8 cellular contexts compared by ENCODE assay signal in the genomic region with DNA sequence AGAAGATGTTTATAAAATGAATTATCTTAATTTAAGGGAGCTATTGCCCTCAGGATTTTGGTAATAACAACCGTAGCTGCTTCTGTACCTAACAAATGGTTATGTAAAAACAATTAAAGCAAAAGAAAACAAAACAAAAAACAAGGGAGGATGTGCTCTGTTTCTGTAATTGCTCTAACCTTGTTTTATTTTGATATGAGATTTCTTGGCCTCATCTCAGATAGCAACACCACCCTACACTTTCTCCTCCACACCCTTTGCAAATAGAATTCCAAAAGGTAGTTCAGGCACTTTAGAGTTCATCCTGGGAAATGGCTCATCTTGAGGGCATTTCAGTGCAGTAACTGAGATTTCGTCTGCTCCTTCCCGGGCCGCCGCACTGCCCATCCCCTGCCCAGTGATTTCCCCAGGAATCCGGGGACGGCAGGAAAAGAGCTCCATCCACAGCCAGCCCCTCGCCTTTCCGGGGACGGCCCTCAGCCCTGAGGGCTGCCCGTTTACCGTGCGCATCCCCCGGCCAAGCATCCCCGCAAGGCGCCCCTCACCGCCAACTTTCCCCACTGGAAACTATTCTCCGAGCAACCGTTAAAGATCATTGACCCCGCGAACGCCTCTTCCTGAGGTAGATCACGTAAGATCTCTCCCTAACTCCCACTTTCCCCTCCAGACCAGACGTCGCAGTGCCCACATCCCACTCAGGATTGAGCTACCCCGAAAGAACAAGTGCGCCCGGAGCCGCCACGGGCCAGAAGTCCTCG. TPM values are rescaled to one million over a fixed set of nuclear protein-coding genes. Genes with fewer than 3 reads are reported as not detected.
DNase-seq lines count a peak whose midpoint lies in the region; ATAC-seq and TF ChIP-seq lines count a peak whose summit lies in the region.

No MANE protein-coding gene starts in this region.

- ATAC-seq in gastroesophageal sphincter (no peak), GM18502 (IDR thresholded peaks at IDR 0.05; ENCODE audit: poor library complexity, unreplicated experiment) (no peak)

- peak in 1 of 2 donors; percentile 18 for TF ChIP-seq POLR2A in gastroesophageal sphincter (IDR thresholded peaks at IDR 0.05)
- TF ChIP-seq POLR2A in ovary (IDR thresholded peaks at IDR 0.05) = no peak

- peaks cover 3 to 64% (median 17%) of the 10 kb centered on the region in 3 donors for H3K4me1 ChIP-seq in gastroesophageal sphincter
- peaks cover 6% of the 10 kb centered on the region for H3K4me1 ChIP-seq in ovary (ENCODE audit: insufficient read depth)

- TF ChIP-seq EP300 in gastroesophageal sphincter (IDR thresholded peaks at IDR 0.05) = no peak
- no peak for TF ChIP-seq EP300 in ovary (IDR thresholded peaks at IDR 0.05)

- peak overlapping the region; percentile 92 for H3K27ac Mint-ChIP-seq in activated naive CD4-positive, alpha-beta T cell treated with anti-CD3 and anti-CD28 coated beads, Interleukin-2, amount 50 U/mL, for 24 hours

- peak overlapping the region; percentile 97 to 100 (median 98) for H3K27ac ChIP-seq in gastroesophageal sphincter
- H3K27ac ChIP-seq in ovary = peak overlapping the region; percentile 90 to 94

- no peaks in the 10 kb centered on the region for H3K27me3 Mint-ChIP-seq in activated naive CD4-positive, alpha-beta T cell treated with anti-CD3 and anti-CD28 coated beads, Interleukin-2, amount 50 U/mL, for 24 hours

- H3K4me1 Mint-ChIP-seq in activated naive CD4-positive, alpha-beta T cell treated with anti-CD3 and anti-CD28 coated beads, Interleukin-2, amount 50 U/mL, for 24 hours = peaks cover 67% of the 10 kb centered on the region

- no peak for DNase-seq in activated naive CD4-positive, alpha-beta T cell treated with anti-CD3 and anti-CD28 coated beads, Interleukin-2, amount 50 U/mL, for 16 hours
- DNase-seq in ovary = peak; percentile 29 to 55 (median 37)
- DNase-seq in RKO (ENCODE audit: low spot score) = no peak
- DNase-seq in GOT3 (lab: John Stamatoyannopoulos, UW) = no peak

- no peak for TF ChIP-seq CTCF in WI38 (IDR thresholded peaks at IDR 0.05; ENCODE audit: low read depth, low read length)
- no peak for TF ChIP-seq CTCF in gastroesophageal sphincter (IDR thresholded peaks at IDR 0.05)
- TF ChIP-seq CTCF in ovary (IDR thresholded peaks at IDR 0.05) = no peak

- H3K27me3 ChIP-seq in gastroesophageal sphincter (no peaks in the 10 kb centered on the region), ovary (no peaks in the 10 kb centered on the region)

- H3K4me3 ChIP-seq in WI38 (ENCODE audit: low read depth, low read length) (peak overlapping the region; percentile 92), gastroesophageal sphincter (peak overlapping the region; percentile 79 to 93), ovary (peak overlapping the region; percentile 90)

- WGBS in gastroesophageal sphincter (ENCODE audit: low coverage in 1 of 2), 2 donors = 1% methylated on average over 9 to 15 of the region's 31 CpGs
- WGBS in ovary, 3 donors = 0 to 1% (median 1%) methylated on average over 31 of the region's 31 CpGs

- peaks cover 2% of the 10 kb centered on the region for H3K36me3 Mint-ChIP-seq in activated naive CD4-positive, alpha-beta T cell treated with anti-CD3 and anti-CD28 coated beads, Interleukin-2, amount 50 U/mL, for 24 hours

- H3K9me3 ChIP-seq in gastroesophageal sphincter (no peaks in the 10 kb centered on the region), ovary (no peaks in the 10 kb centered on the region)

- H3K4me3 Mint-ChIP-seq in activated naive CD4-positive, alpha-beta T cell treated with anti-CD3 and anti-CD28 coated beads, Interleukin-2, amount 50 U/mL, for 24 hours = peak overlapping the region; percentile 95

- no peaks in the 10 kb centered on the region for H3K9me3 Mint-ChIP-seq in activated naive CD4-positive, alpha-beta T cell treated with anti-CD3 and anti-CD28 coated beads, Interleukin-2, amount 50 U/mL, for 24 hours

- H3K36me3 ChIP-seq in gastroesophageal sphincter (no peaks in the 10 kb centered on the region), ovary (no peaks in the 10 kb centered on the region)

- intact Hi-C loops in ovary (cut with DNase I) = loop anchor here in 3 of 4 donors (2.0 to 5.0 kb wide), 2 partner anchors 155 to 157 kb away; no protein-coding TSS in a partner anchor

RNA-seq across cellular contexts. Expression of a gene that starts 1.2 kb away (rescaled TPM):
- total RNA-seq in gastroesophageal sphincter = 100 to 1,000 TPM; 119 to 343 (median 188) TPM
- total RNA-seq in ovary = 10 to 100 TPM; 22.4 to 57.8 (median 49.0) TPM
- polyA plus RNA-seq in ovary = 10 to 100 TPM; 18.0 to 61.5 TPM

RNA-seq across cellular contexts. Expression of a gene that starts 11.9 kb away (rescaled TPM):
- total RNA-seq in gastroesophageal sphincter (10 to 100 TPM; 24.2 to 38.4 (median 30.4) TPM), ovary (10 to 100 TPM; 11.6 to 34.4 (median 28.3) TPM)
- 10 to 100 TPM; 16.3 to 44.0 TPM for polyA plus RNA-seq in ovary

Comparison
In these comparisons a context has a peak if more than half of its experiments do, and no peak if none do; other contexts are left out.
1. DNase-seq: peak in ovary (5 of 5); none in activated naive CD4-positive, alpha-beta T cell treated with anti-CD3 and anti-CD28 coated beads, Interleukin-2, amount 50 U/mL, for 16 hours (single experiment), RKO (single experiment) and GOT3 (single experiment).
2. Peak in every context shown above with its lines, with median percentiles within 50 percentile points of each other: H3K4me3 ChIP-seq.